Comparison of ENCODE assay signal across 13 cellular contexts in the genomic region with DNA sequence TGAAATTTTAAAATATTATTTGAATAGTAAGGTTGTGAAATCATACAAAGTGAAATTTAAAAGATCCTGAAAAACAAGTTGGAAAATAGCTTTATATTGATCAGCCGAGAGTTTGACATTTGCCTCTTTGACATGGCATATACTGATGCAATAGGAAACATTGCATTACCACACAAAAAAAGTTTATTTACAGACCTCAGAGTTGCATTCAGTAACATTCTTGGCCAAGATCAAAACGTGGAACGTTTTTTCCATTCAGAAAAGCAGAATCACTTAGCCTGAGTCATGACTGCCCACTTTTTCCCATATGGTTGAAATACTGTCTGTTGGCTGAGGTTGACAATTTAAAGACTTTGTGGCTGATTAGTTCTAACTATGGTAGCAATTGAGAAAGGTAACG. TPM values are rescaled to one million over a fixed set of nuclear protein-coding genes. Genes with fewer than 3 reads are reported as not detected.
DNase-seq lines count a peak whose midpoint lies in the region; ATAC-seq and TF ChIP-seq lines count a peak whose summit lies in the region.
"Had no signal": no experiment of that assay in that cellular context is flagged by ENCODE, and none has a peak within 500 bp of the region (broad histone marks: within the 10 kb centered on the region; RNA-seq: fewer than 3 reads in every experiment).

No MANE protein-coding gene starts in this region.

- POLR2A ChIA-PET in OCI-LY7 (lab: Charles Lee) = interaction anchor here (0.8 to 5.9 kb wide), 6 partner anchors 8 to 36 kb away, joined by 3 to 57 read pairs (median 10); no protein-coding TSS in a partner anchor

- H3K36me3 Mint-ChIP-seq in stimulated activated effector memory CD8-positive, alpha-beta T cell treated with anti-CD3 and anti-CD28 coated beads, Interleukin-12 subunit alpha, Interleukin-12 subunit beta, amount 100 ng/mL, for 72 hours = no peaks in the 10 kb centered on the region

- H3K9me2 ChIP-seq in OCI-LY7 (ENCODE audit: insufficient read depth, low read length) = no peaks in the 10 kb centered on the region

- no peak overlapping the region for H3K4me3 ChIP-seq in OCI-LY7 (ENCODE audit: low read depth, low read length, poor library complexity, severe bottlenecking)
- H3K4me3 ChIP-seq: esophagus muscularis mucosa, sigmoid colon had no signal

- H3K9me3 Mint-ChIP-seq in stimulated activated effector memory CD8-positive, alpha-beta T cell treated with anti-CD3 and anti-CD28 coated beads, Interleukin-12 subunit alpha, Interleukin-12 subunit beta, amount 100 ng/mL, for 72 hours = peaks cover 2% of the 10 kb centered on the region
- H3K9me3 Mint-ChIP-seq: H9 had no signal

- no TSS peak for BruUV-seq in OCI-LY7 (replicated peaks; lab: Mats Ljungman, UMichigan)

- H3K27ac Mint-ChIP-seq in stimulated activated effector memory CD8-positive, alpha-beta T cell treated with anti-CD3 and anti-CD28 coated beads, Interleukin-12 subunit alpha, Interleukin-12 subunit beta, amount 100 ng/mL, for 72 hours = peak overlapping the region; percentile 15
- H3K27ac Mint-ChIP-seq: H9 had no signal

- H3K36me3 ChIP-seq in OCI-LY7 (ENCODE audit: insufficient read depth, low read length) = no peaks in the 10 kb centered on the region; the same call in 1 of the 2 replicates
- H3K36me3 ChIP-seq: esophagus muscularis mucosa, sigmoid colon had no signal

- peaks cover 43% of the 10 kb centered on the region for H3K4me1 ChIP-seq in OCI-LY7 (ENCODE audit: insufficient read depth, low read length, poor library complexity, severe bottlenecking)
- H3K4me1 ChIP-seq: esophagus muscularis mucosa, sigmoid colon had no signal

- no peak overlapping the region for H3K4me3 Mint-ChIP-seq in stimulated activated effector memory CD8-positive, alpha-beta T cell treated with anti-CD3 and anti-CD28 coated beads, Interleukin-12 subunit alpha, Interleukin-12 subunit beta, amount 100 ng/mL, for 72 hours
- H3K4me3 Mint-ChIP-seq: H9 had no signal

- TF ChIP-seq CTCF in OCI-LY7 (conservative IDR thresholded peaks at IDR 0.05; ENCODE audit: low read length) = no peak

- no peaks in the 10 kb centered on the region for H4K20me1 ChIP-seq in OCI-LY7 (ENCODE audit: insufficient read depth, low read length)

- peak; percentile 42 for ATAC-seq in stimulated activated effector memory CD8-positive, alpha-beta T cell treated with anti-CD3 and anti-CD28 coated beads, Interleukin-12 subunit alpha, Interleukin-12 subunit beta, amount 100 ng/mL, for 72 hours
- ATAC-seq in HG02852 (IDR thresholded peaks at IDR 0.05; ENCODE audit: unreplicated experiment) = no peak

- H3K4me2 ChIP-seq in OCI-LY7 (ENCODE audit: low read length) = peak overlapping the region; percentile 63

- intact Hi-C loops in OCI-LY7 (cut with micrococcal nuclease; ENCODE audit: unreplicated experiment) = loop anchor here (2.0 kb wide), 2 partner anchors 35 to 57 kb away; no protein-coding TSS in a partner anchor

- H3K27ac ChIP-seq in OCI-LY7 (ENCODE audit: low read depth, low read length, poor library complexity, severe bottlenecking) = peak overlapping the region; percentile 68
- H3K27ac ChIP-seq: esophagus muscularis mucosa, sigmoid colon had no signal

- no peaks in the 10 kb centered on the region for H3K79me2 ChIP-seq in OCI-LY7 (ENCODE audit: insufficient read depth, low read depth, low read length)

- H3K4me1 Mint-ChIP-seq in stimulated activated effector memory CD8-positive, alpha-beta T cell treated with anti-CD3 and anti-CD28 coated beads, Interleukin-12 subunit alpha, Interleukin-12 subunit beta, amount 100 ng/mL, for 72 hours = peaks cover 43% of the 10 kb centered on the region

- DNase-seq in activated T-cell treated with anti-CD3 and anti-CD28 coated beads for 24 hours (ENCODE audit: low read depth) (peak; percentile 9), OCI-LY7 (ENCODE audit: low spot score) (no peak), dedifferentiated amniotic fluid mesenchymal stem cell (ENCODE audit: extremely low spot score) (peak; percentile 35), NCI-H69 (lab: John Stamatoyannopoulos, UW) (no peak)
- DNase-seq in activated T-cell treated with anti-CD3 and anti-CD28 coated beads, Interleukin-2, amount 50 U/mL, for 1 hour = no peak
- no peak for DNase-seq in stimulated activated effector memory CD8-positive, alpha-beta T cell treated with anti-CD3 and anti-CD28 coated beads, Interleukin-12 subunit alpha, Interleukin-12 subunit beta, amount 100 ng/mL, for 72 hours (ENCODE audit: low spot score in 2 of 2)
- DNase-seq in stimulated activated naive CD4-positive, alpha-beta T cell (lab: John Stamatoyannopoulos, UW) = no peak
- DNase-seq: H9, NCI-H2081 treated with DMSO at 0.1 percent for 48 hours, sigmoid colon, T-helper 9 cell had no signal

- no peaks in the 10 kb centered on the region for H3K9me3 ChIP-seq in OCI-LY7 (ENCODE audit: low read length)
- H3K9me3 ChIP-seq: esophagus muscularis mucosa, sigmoid colon had no signal

- CTCF ChIA-PET in OCI-LY7 (lab: Charles Lee; ENCODE audit: unreplicated experiment) = interaction anchor here (1.0 to 2.1 kb wide), 2 partner anchors 30 to 36 kb away, joined by 3 to 6 read pairs; no protein-coding TSS in a partner anchor

- peak overlapping the region; percentile 90 for H2AFZ ChIP-seq in OCI-LY7 (ENCODE audit: low read length)

RNA-seq across cellular contexts. Expression of gene BACH2, which starts 55.1 kb away (rescaled TPM):
- 92.0 and 95.7 TPM in 2 replicates for total RNA-seq in OCI-LY7 (2014; rRNA removed; shearing (Covaris generic))
- total RNA-seq in OCI-LY7 (2022) = 163 and 265 TPM in 2 replicates

Comparison
In these comparisons a context has a peak if more than half of its experiments do, and no peak if none do; other contexts are left out.
1. DNase-seq: peak in activated T-cell treated with anti-CD3 and anti-CD28 coated beads for 24 hours (single experiment) and dedifferentiated amniotic fluid mesenchymal stem cell (single experiment); none in activated T-cell treated with anti-CD3 and anti-CD28 coated beads, Interleukin-2, amount 50 U/mL, for 1 hour (single experiment), OCI-LY7 (single experiment), stimulated activated effector memory CD8-positive, alpha-beta T cell treated with anti-CD3 and anti-CD28 coated beads, Interleukin-12 subunit alpha, Interleukin-12 subunit beta, amount 100 ng/mL, for 72 hours (0 of 2), NCI-H69 (single experiment) and stimulated activated naive CD4-positive, alpha-beta T cell (0 of 6).